In the genomic region with DNA sequence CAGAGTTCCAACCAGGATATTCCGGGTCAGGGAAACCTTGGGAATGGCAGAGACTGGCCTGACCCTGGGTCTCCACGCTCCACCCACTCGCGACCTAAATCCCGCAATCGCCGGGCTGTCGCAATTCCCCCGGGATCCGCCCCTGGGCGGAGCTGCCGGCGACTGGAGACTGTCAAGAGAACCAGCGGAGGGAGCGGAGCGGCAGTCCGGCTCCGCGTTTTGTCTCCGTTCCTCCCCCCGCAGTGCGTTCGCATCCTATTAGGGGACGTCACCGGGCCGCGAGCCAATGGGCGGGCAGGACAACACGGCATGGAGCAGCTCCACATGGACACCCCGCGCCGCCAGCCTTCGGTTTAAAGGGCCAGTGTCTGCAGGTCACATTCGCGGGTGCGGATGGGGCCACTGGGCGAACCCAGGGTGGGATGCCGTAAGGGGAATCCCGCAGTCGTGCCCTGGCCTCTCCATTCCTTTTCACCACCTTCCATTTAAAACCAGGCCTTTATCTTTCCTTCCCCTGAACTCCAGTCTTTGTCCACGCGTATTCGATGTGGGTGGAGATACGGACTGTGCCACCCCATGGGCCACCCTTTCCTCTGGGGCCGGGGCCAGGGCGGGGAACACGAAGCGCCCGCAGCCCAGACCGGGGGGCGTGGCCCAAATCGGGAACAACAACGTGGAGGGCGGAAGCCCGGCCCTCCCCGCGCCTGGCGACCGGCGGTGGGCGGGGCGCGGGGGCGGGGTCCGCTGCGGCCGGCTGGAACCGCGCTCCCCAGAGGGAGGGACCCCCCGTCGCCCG, we compare ENCODE assay signal across 8 cellular contexts. TPM values are rescaled to one million over a fixed set of nuclear protein-coding genes. Genes with fewer than 3 reads are reported as not detected.
DNase-seq lines count a peak whose midpoint lies in the region; ATAC-seq and TF ChIP-seq lines count a peak whose summit lies in the region.

No MANE protein-coding gene starts in this region.

- peak overlapping the region; percentile 12 for H2BK5ac ChIP-seq in mesendoderm (ENCODE audit: low read length)

- peaks cover 18% of the 10 kb centered on the region for H3K4me1 Mint-ChIP-seq in endodermal cell

- peaks cover 2% of the 10 kb centered on the region for H3K36me3 Mint-ChIP-seq in endodermal cell (ENCODE audit: low read depth)

- peak; percentile 84 for DNase-seq in CMK (ENCODE audit: low read depth)
- peak; percentile 94 for DNase-seq in NT2/D1 (ENCODE audit: low read depth, low spot score)
- peak; percentile 99 for DNase-seq in activated CD8-positive, alpha-beta memory T cell treated with anti-CD3 and anti-CD28 coated beads, Interleukin-2, amount 50 U/mL, for 4 hours
- peak; percentile 100 for DNase-seq in endodermal cell
- DNase-seq in mesendoderm = peak; percentile 99
- DNase-seq in stimulated activated CD8-positive, alpha-beta memory T cell treated with anti-CD3 and anti-CD28 coated beads, Interleukin-12 subunit alpha, Interleukin-12 subunit beta, amount 100 ng/mL, for 4 hours (ENCODE audit: low read depth) = peak; percentile 99

- peak overlapping the region; percentile 86 for H3K4me3 Mint-ChIP-seq in endodermal cell

- peak overlapping the region; percentile 88 for H3K56ac ChIP-seq in mesendoderm (ENCODE audit: low read length)

- H3K23ac ChIP-seq in mesendoderm (ENCODE audit: low read length) = no peak overlapping the region

- no peak overlapping the region for H2AK5ac ChIP-seq in mesendoderm (ENCODE audit: low read length)

- peaks cover 5% of the 10 kb centered on the region for H3K79me2 ChIP-seq in mesendoderm (ENCODE audit: control insufficient read depth, insufficient read depth, low read length)

- 0% methylated on average over 24 to 69 of the region's 72 CpGs for WGBS in endodermal cell (ENCODE audit: insufficient coverage in 1 of 2, insufficient read length in 1 of 2), 2 experiments
- no CpG with 5 or more reads among the region's 72 CpGs for WGBS in mesendoderm (ENCODE audit: extremely low coverage, insufficient coverage, low lambda C conversion rate)

- no peaks in the 10 kb centered on the region for H3K27me3 ChIP-seq in HUES48 (ENCODE audit: control insufficient read depth, insufficient read depth, low read length)
- no peaks in the 10 kb centered on the region for H3K27me3 ChIP-seq in NT2/D1 (ENCODE audit: insufficient read depth, insufficient read length)
- no peaks in the 10 kb centered on the region for H3K27me3 ChIP-seq in endodermal cell (ENCODE audit: control insufficient read depth, insufficient read depth, low read length, poor library complexity, severe bottlenecking)
- H3K27me3 ChIP-seq in mesendoderm (ENCODE audit: insufficient read depth, low read length, poor library complexity) = no peaks in the 10 kb centered on the region

- peak overlapping the region; percentile 99 for H3K27ac ChIP-seq in HUES48 (ENCODE audit: low read depth, low read length)
- peak overlapping the region; percentile 98 for H3K27ac ChIP-seq in endodermal cell (ENCODE audit: low read depth, low read length)
- peak overlapping the region; percentile 75 for H3K27ac ChIP-seq in mesendoderm (ENCODE audit: low read depth, low read length)

- no peaks in the 10 kb centered on the region for H3K9me3 ChIP-seq in HUES48 (ENCODE audit: control insufficient read depth, insufficient read depth, low read length)
- H3K9me3 ChIP-seq in NT2/D1 (ENCODE audit: insufficient read depth, low read length) = no peaks in the 10 kb centered on the region
- H3K9me3 ChIP-seq in endodermal cell (ENCODE audit: control insufficient read depth, low read length) = no peaks in the 10 kb centered on the region

- peak overlapping the region; percentile 99 for H3K27ac Mint-ChIP-seq in endodermal cell

- H3K27me3 Mint-ChIP-seq in endodermal cell (ENCODE audit: insufficient read depth) = no peaks in the 10 kb centered on the region

- no peak overlapping the region for H3K18ac ChIP-seq in mesendoderm (ENCODE audit: low read length)

- no peak for TF ChIP-seq CTCF in endodermal cell (conservative IDR thresholded peaks at IDR 0.05)

- peaks cover 5% of the 10 kb centered on the region for H3K79me1 ChIP-seq in mesendoderm (ENCODE audit: low read length)

- peak overlapping the region; percentile 95 for H3K4me3 ChIP-seq in HUES48 (ENCODE audit: low read depth, low read length)
- peak overlapping the region; percentile 36 for H3K4me3 ChIP-seq in NT2/D1 (ENCODE audit: insufficient read length, low read depth)
- H3K4me3 ChIP-seq in endodermal cell (ENCODE audit: low read length) = peak overlapping the region; percentile 96
- H3K4me3 ChIP-seq in mesendoderm (ENCODE audit: low read length) = peak overlapping the region; percentile 55

- no peak overlapping the region for H2BK15ac ChIP-seq in mesendoderm (replicated peaks; ENCODE audit: low read depth)

- H3K36me3 ChIP-seq in HUES48 (ENCODE audit: control insufficient read depth, insufficient read depth, low read length) (0 out of 2 replicates have a peak, but pooled peaks cover under 1% of the 10 kb centered on the region), NT2/D1 (ENCODE audit: insufficient read depth, insufficient read length, low read length) (peaks cover 5% of the 10 kb centered on the region), endodermal cell (ENCODE audit: control insufficient read depth, insufficient read depth, low read length) (no peaks in the 10 kb centered on the region), mesendoderm (ENCODE audit: control insufficient read depth, insufficient read depth, low read length) (no peaks in the 10 kb centered on the region)

- H4K5ac ChIP-seq in mesendoderm (ENCODE audit: low read length) = no peak overlapping the region

- peak overlapping the region; percentile 93 for H3K4me2 ChIP-seq in mesendoderm (ENCODE audit: low read length)

- H3K4ac ChIP-seq in mesendoderm (ENCODE audit: low read depth, low read length) = no peak overlapping the region

- peak; percentile 45 for ATAC-seq in GM21381 (IDR thresholded peaks at IDR 0.05; ENCODE audit: unreplicated experiment)

- H3K9ac ChIP-seq in HUES48 (ENCODE audit: low read depth, low read length) = peak overlapping the region; percentile 84
- H3K9ac ChIP-seq in NT2/D1 (ENCODE audit: insufficient read length, low read depth) = peak overlapping the region; percentile 61
- H3K9ac ChIP-seq in endodermal cell (ENCODE audit: extremely low read depth, low read length, poor library complexity, severe bottlenecking) = peak overlapping the region; percentile 93
- peak overlapping the region; percentile 67 for H3K9ac ChIP-seq in mesendoderm (ENCODE audit: low read length)

- no peak overlapping the region for H2BK120ac ChIP-seq in mesendoderm (ENCODE audit: low read depth, low read length)

- peaks cover 27% of the 10 kb centered on the region for H3K4me1 ChIP-seq in HUES48 (ENCODE audit: control insufficient read depth, insufficient read depth, low read length)
- peaks cover 25% of the 10 kb centered on the region for H3K4me1 ChIP-seq in NT2/D1 (ENCODE audit: insufficient read depth, insufficient read length)
- peaks cover 9% of the 10 kb centered on the region for H3K4me1 ChIP-seq in endodermal cell (ENCODE audit: control insufficient read depth, insufficient read depth, low read length)
- H3K4me1 ChIP-seq in mesendoderm (ENCODE audit: control insufficient read depth, low read depth, low read length) = no peaks in the 10 kb centered on the region

- H3K9me3 Mint-ChIP-seq in endodermal cell = no peaks in the 10 kb centered on the region

- H4K8ac ChIP-seq in mesendoderm (ENCODE audit: low read depth, low read length) = no peak overlapping the region

RNA-seq across cellular contexts. Expression of a gene that starts 0.8 kb away (rescaled TPM):
- total RNA-seq in endodermal cell = 10 to 100 TPM; 25.3 to 30.2 TPM
- polyA plus RNA-seq in endodermal cell (2013, experiment 1 of 2) = 19.1 TPM
- polyA plus RNA-seq in endodermal cell (2013, experiment 2 of 2) = 20.1 TPM
- polyA plus RNA-seq in mesendoderm (2013, experiment 1 of 2) = 10.1 TPM
- 10.7 TPM for polyA plus RNA-seq in mesendoderm (2013, experiment 2 of 2)

Comparison
In these comparisons a context has a peak if more than half of its experiments do, and no peak if none do; other contexts are left out.
1. Peak in every context shown above with its lines: DNase-seq, ATAC-seq, H3K4me3 ChIP-seq and H3K27ac ChIP-seq.
2. H3K4me3 ChIP-seq: peak in every context shown above with its lines; median percentile 96 in endodermal cell; 95 in HUES48; 55 in mesendoderm; 36 in NT2/D1.